Comparison of ENCODE assay signal across 18 cellular contexts in the genomic region with DNA sequence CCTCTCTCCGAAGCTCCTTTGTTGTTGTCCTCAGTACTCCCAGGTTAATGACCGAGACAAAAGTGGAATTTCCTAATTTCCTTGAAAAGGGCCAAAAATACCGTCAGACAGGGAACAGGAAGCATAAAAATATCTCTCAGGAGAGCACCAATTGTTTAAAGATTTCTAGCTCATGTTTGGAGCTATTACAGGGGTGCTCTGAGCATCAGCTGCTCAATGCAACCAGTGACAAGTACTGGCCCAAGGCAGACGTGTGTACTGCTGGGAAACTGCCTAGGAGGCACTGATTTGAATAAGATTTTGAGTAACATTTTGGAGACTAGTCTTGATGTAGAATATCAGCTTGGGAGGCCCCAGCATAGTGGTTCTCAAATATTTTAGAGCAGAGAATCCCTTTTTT. TPM values are rescaled to one million over a fixed set of nuclear protein-coding genes. Genes with fewer than 3 reads are reported as not detected.
DNase-seq lines count a peak whose midpoint lies in the region; TF ChIP-seq lines count a peak whose summit lies in the region.
"Had no signal": no experiment of that assay in that cellular context is flagged by ENCODE, and none has a peak within 500 bp of the region (broad histone marks: within the 10 kb centered on the region; RNA-seq: fewer than 3 reads in every experiment).

No MANE protein-coding gene starts in this region.

- H3K9me3 Mint-ChIP-seq in mesothelial cell of epicardium, result no peaks in the 10 kb centered on the region
- H3K9me3 Mint-ChIP-seq: activated naive CD4-positive, alpha-beta T cell treated with anti-CD3 and anti-CD28 coated beads, Interleukin-2, amount 50 U/mL, for 24 hours; naive thymus-derived CD4-positive, alpha-beta T cell had no signal

- H3K27ac Mint-ChIP-seq in mesothelial cell of epicardium, result peak overlapping the region; percentile 13
- H3K27ac Mint-ChIP-seq: activated naive CD4-positive, alpha-beta T cell treated with anti-CD3 and anti-CD28 coated beads, Interleukin-2, amount 50 U/mL, for 24 hours had no signal

- H3K27me3 ChIP-seq in fibroblast of lung (ENCODE audit: control insufficient read depth, insufficient read depth, low read length) (no peaks in the 10 kb centered on the region), suprapubic skin (no peaks in the 10 kb centered on the region)
- H3K27me3 ChIP-seq: foreskin keratinocyte had no signal

- peaks cover 40% of the 10 kb centered on the region for H3K4me1 ChIP-seq in fibroblast of lung (ENCODE audit: control insufficient read depth, extremely low read depth, insufficient read depth, low read length)
- peaks cover 48% of the 10 kb centered on the region for H3K4me1 ChIP-seq in suprapubic skin

- no peak overlapping the region for H3K9ac ChIP-seq in fibroblast of lung (ENCODE audit: insufficient read depth, low read length)

- no peak for DNase-seq in RWPE1 (ENCODE audit: low spot score)
- no peak for DNase-seq in fibroblast of lung (ENCODE audit: low read depth in 2 of 2)
- no peak for DNase-seq in mesothelial cell of epicardium (ENCODE audit: low spot score in 2 of 2, unreplicated experiment in 2 of 2)
- no peak for DNase-seq in suprapubic skin (ENCODE audit: low spot score in 2 of 2)
- no peak for DNase-seq in NCI-H2196 (lab: John Stamatoyannopoulos, UW; ENCODE audit: unreplicated experiment)
- DNase-seq in OCI-M1 (lab: John Stamatoyannopoulos, UW), result no peak
- no peak for DNase-seq in T-helper 1 cell
- no peak for DNase-seq in NOMO-1 (lab: John Stamatoyannopoulos, UW; ENCODE audit: unreplicated experiment in 2 of 2)
- DNase-seq: activated CD4-positive, alpha-beta T cell treated with anti-CD3 and anti-CD28 coated beads, Interleukin-2, amount 50 U/mL, for 48 hours; activated T-cell treated with anti-CD3 and anti-CD28 coated beads, Interleukin-2, amount 50 U/mL, for 1 hour; effector CD8-positive, alpha-beta T cell; foreskin keratinocyte; naive thymus-derived CD4-positive, alpha-beta T cell; NCI-H774; retina; stimulated activated naive CD8-positive, alpha-beta T cell treated with anti-CD3 and anti-CD28 coated beads, Interleukin-15, Interleukin-2, amounts not matched to agents 100 U/mL and 50 U/mL, for 24 hours; SW 1271 had no signal

- no peaks in the 10 kb centered on the region for H3K27me3 Mint-ChIP-seq in mesothelial cell of epicardium (ENCODE audit: low read depth)

- no peak for TF ChIP-seq POLR2A in suprapubic skin (IDR thresholded peaks at IDR 0.05)

- peaks cover 26% of the 10 kb centered on the region for H3K4me1 Mint-ChIP-seq in mesothelial cell of epicardium

- no peak for TF ChIP-seq EP300 in suprapubic skin (IDR thresholded peaks at IDR 0.05)

- no peaks in the 10 kb centered on the region for H3K9me3 ChIP-seq in fibroblast of lung (ENCODE audit: control insufficient read depth, insufficient read depth, low read depth, low read length)
- H3K9me3 ChIP-seq in suprapubic skin, result no peaks in the 10 kb centered on the region

- no peaks in the 10 kb centered on the region for H3K36me3 ChIP-seq in fibroblast of lung (ENCODE audit: control insufficient read depth, insufficient read depth, low read length)
- no peaks in the 10 kb centered on the region for H3K36me3 ChIP-seq in suprapubic skin

- H3K4me3 ChIP-seq in fibroblast of lung (replicated peaks in 1 of 4; ENCODE audit: control extremely low read depth in 1 of 4, insufficient read depth in 1 of 4, low read depth in 3 of 4, low read length in 4 of 4), result no peak overlapping the region
- no peak overlapping the region for H3K4me3 ChIP-seq in suprapubic skin

- POLR2A ChIA-PET in RWPE1 (lab: Yijun Ruan, JAX; ENCODE audit: low non-redundant PET), result no interaction called here

- TF ChIP-seq CTCF in RWPE1 (conservative IDR thresholded peaks at IDR 0.05; ENCODE audit: low read depth) (no peak), fibroblast of lung (conservative IDR thresholded peaks at IDR 0.05 in 1 of 2, IDR thresholded peaks at IDR 0.05 in 1 of 2; ENCODE audit: low read depth in 1 of 2, low read length in 2 of 2) (no peak), mesothelial cell of epicardium (IDR thresholded peaks at IDR 0.05; ENCODE audit: unreplicated experiment) (no peak), suprapubic skin (IDR thresholded peaks at IDR 0.05) (no peak)

- no peak overlapping the region for H3K4me2 ChIP-seq in fibroblast of lung (ENCODE audit: extremely low read depth, insufficient read depth, low read length)

- no peaks in the 10 kb centered on the region for H3K36me3 Mint-ChIP-seq in mesothelial cell of epicardium
- H3K36me3 Mint-ChIP-seq: activated naive CD4-positive, alpha-beta T cell treated with anti-CD3 and anti-CD28 coated beads, Interleukin-2, amount 50 U/mL, for 24 hours; naive thymus-derived CD4-positive, alpha-beta T cell had no signal

- no peaks in the 10 kb centered on the region for H4K20me1 ChIP-seq in fibroblast of lung (ENCODE audit: control insufficient read depth, extremely low read depth, insufficient read depth, low read length)

- H3K27ac ChIP-seq in RWPE1 (peak overlapping the region; percentile 78; the same call in 1 of the 2 replicates), fibroblast of lung (ENCODE audit: insufficient read depth, low read length) (peak overlapping the region; percentile 79), suprapubic skin (peak overlapping the region; percentile 59)
- H3K27ac ChIP-seq: foreskin keratinocyte had no signal

- H3K4me3 Mint-ChIP-seq in mesothelial cell of epicardium, result no peak overlapping the region
- H3K4me3 Mint-ChIP-seq: activated naive CD4-positive, alpha-beta T cell treated with anti-CD3 and anti-CD28 coated beads, Interleukin-2, amount 50 U/mL, for 24 hours; naive thymus-derived CD4-positive, alpha-beta T cell had no signal

- H2AFZ ChIP-seq in fibroblast of lung (ENCODE audit: low read length), result no peak overlapping the region

- peaks cover 55% of the 10 kb centered on the region for H3K79me2 ChIP-seq in fibroblast of lung (ENCODE audit: control insufficient read depth, insufficient read depth, low read length)

- WGBS in suprapubic skin, result 68% methylated on average over 4 of the region's 4 CpGs

- CTCF ChIA-PET in RWPE1 (lab: Yijun Ruan, JAX), result no interaction called here

RNA-seq across cellular contexts. Expression of a gene that starts 17.3 kb away (rescaled TPM):
- total RNA-seq in fibroblast of lung (494 and 636 TPM in 2 replicates), mesothelial cell of epicardium (41.5 to 49.4 TPM (median 46.4 TPM) in 3 replicates), suprapubic skin (10 to 100 TPM; 10.4 to 44.0 (median 23.6) TPM)
- 183 and 662 TPM in 2 replicates for polyA plus RNA-seq in fibroblast of lung
- 153 and 500 TPM in 2 replicates for polyA plus RNA-seq in fibroblast of lung (2012)
- 336 and 720 TPM in 2 replicates for polyA minus RNA-seq in fibroblast of lung (ENCODE audit: low replicate concordance)
- total RNA-seq: foreskin keratinocyte; naive thymus-derived CD4-positive, alpha-beta T cell had no signal
- polyA plus RNA-seq: naive thymus-derived CD4-positive, alpha-beta T cell had no signal
